ENCODE assay signal across 27 cellular contexts in genomic region chr3:139323146-139323545, GRCh38.
"Had no signal": no experiment of that assay in that cellular context is flagged by ENCODE, and none has a peak within 500 bp of the region (broad histone marks: within the 10 kb centered on the region; RNA-seq: fewer than 3 reads in every experiment).

No MANE protein-coding gene starts in this region.

- DNase-seq: naive thymus-derived CD8-positive, alpha-beta T cell; nephron progenitor cell; nucleus accumbens; pancreas; psoas muscle; right cardiac atrium; right lobe of liver; sigmoid colon; small intestine; stimulated activated CD4-positive, alpha-beta T cell treated with anti-CD3 and anti-CD28 coated beads, Interleukin-15, amount 100 ng/mL, for 24 hours; stimulated activated CD4-positive, alpha-beta T cell treated with anti-CD3 and anti-CD28 coated beads, Interleukin-2, amount 100 ng/mL, for 24 hours; stimulated activated CD4-positive, alpha-beta T cell treated with anti-CD3 and anti-CD28 coated beads, Interleukin-2, amount 100 ng/mL, for 48 hours; stimulated activated CD4-positive, alpha-beta T cell treated with anti-CD3 and anti-CD28 coated beads, Interleukin-4, amount 100 ng/mL, for 24 hours; stimulated activated naive B cell treated with anti-CD40 and anti-IgM and Interleukin-4, amounts not matched to agents 10 μg/mL and 1 μg/mL and 100 μg/mL, for 72 hours; stimulated activated naive CD4-positive, alpha-beta T cell treated with Interleukin-2 at 50 U/mL for 16 hours; stomach; thyroid gland; trophoblast cell; upper lobe of left lung had no signal

- H3K4me3 ChIP-seq: pancreas, psoas muscle, right lobe of liver, sigmoid colon, stomach, thoracic aorta, thyroid gland, tibial nerve, upper lobe of left lung, vagina had no signal

- H3K4me1 ChIP-seq: psoas muscle, right lobe of liver, sigmoid colon, stomach, thyroid gland, tibial nerve, upper lobe of left lung, vagina had no signal

- H3K27ac Mint-ChIP-seq: naive thymus-derived CD8-positive, alpha-beta T cell; nephron progenitor cell; progenitor cell of endocrine pancreas; stimulated activated effector memory CD8-positive, alpha-beta T cell treated with anti-CD3 and anti-CD28 coated beads, Interleukin-12 subunit alpha, Interleukin-12 subunit beta, amount 100 ng/mL, for 72 hours; stimulated activated naive B cell treated with anti-CD40 and anti-IgM and Interleukin-4, amounts not matched to agents 10 μg/mL and 1 μg/mL and 100 μg/mL, for 72 hours; stimulated activated naive CD8-positive, alpha-beta T cell treated with anti-CD3 and anti-CD28 coated beads, Interleukin-15, Interleukin-2, amounts not matched to agents 100 ng/mL and 50 ng/mL, for 24 hours had no signal

- ATAC-seq: naive thymus-derived CD8-positive, alpha-beta T cell; pancreas; psoas muscle; right cardiac atrium; right lobe of liver; stimulated activated effector memory CD8-positive, alpha-beta T cell treated with anti-CD3 and anti-CD28 coated beads, Interleukin-12 subunit alpha, Interleukin-12 subunit beta, amount 100 ng/mL, for 72 hours; stimulated activated naive B cell treated with anti-CD40 and anti-IgM and Interleukin-4, amounts not matched to agents 10 μg/mL and 1 μg/mL and 100 μg/mL, for 72 hours had no signal

- H3K27me3 ChIP-seq: pancreas, right lobe of liver, thyroid gland, tibial nerve, upper lobe of left lung, vagina had no signal

- H3K36me3 ChIP-seq: neutrophil, pancreas, right lobe of liver, sigmoid colon, stomach, thoracic aorta, thyroid gland, tibial nerve, upper lobe of left lung, vagina had no signal

- H3K9me3 ChIP-seq: neutrophil, pancreas, psoas muscle, right lobe of liver, sigmoid colon, stomach, thoracic aorta, thyroid gland, tibial nerve, upper lobe of left lung, vagina had no signal

- H3K4me1 Mint-ChIP-seq: neural crest cell; stimulated activated effector memory CD8-positive, alpha-beta T cell treated with anti-CD3 and anti-CD28 coated beads, Interleukin-12 subunit alpha, Interleukin-12 subunit beta, amount 100 ng/mL, for 72 hours had no signal

- H3K27ac ChIP-seq: neutrophil, pancreas, psoas muscle, right lobe of liver, sigmoid colon, stomach, thoracic aorta, thyroid gland, tibial nerve, upper lobe of left lung, vagina had no signal

- H3K9me3 Mint-ChIP-seq: naive thymus-derived CD8-positive, alpha-beta T cell; nephron progenitor cell; neural crest cell; stimulated activated effector memory CD8-positive, alpha-beta T cell treated with anti-CD3 and anti-CD28 coated beads, Interleukin-12 subunit alpha, Interleukin-12 subunit beta, amount 100 ng/mL, for 72 hours; stimulated activated naive B cell treated with anti-CD40 and anti-IgM and Interleukin-4, amounts not matched to agents 10 μg/mL and 1 μg/mL and 100 μg/mL, for 72 hours; stimulated activated naive CD8-positive, alpha-beta T cell treated with anti-CD3 and anti-CD28 coated beads, Interleukin-15, Interleukin-2, amounts not matched to agents 100 ng/mL and 50 ng/mL, for 24 hours had no signal

- H3K4me3 Mint-ChIP-seq: naive thymus-derived CD8-positive, alpha-beta T cell; nephron progenitor cell; neural crest cell; stimulated activated effector memory CD8-positive, alpha-beta T cell treated with anti-CD3 and anti-CD28 coated beads, Interleukin-12 subunit alpha, Interleukin-12 subunit beta, amount 100 ng/mL, for 72 hours; stimulated activated naive B cell treated with anti-CD40 and anti-IgM and Interleukin-4, amounts not matched to agents 10 μg/mL and 1 μg/mL and 100 μg/mL, for 72 hours; stimulated activated naive CD8-positive, alpha-beta T cell treated with anti-CD3 and anti-CD28 coated beads, Interleukin-15, Interleukin-2, amounts not matched to agents 100 ng/mL and 50 ng/mL, for 24 hours had no signal

- H3K36me3 Mint-ChIP-seq: naive thymus-derived CD8-positive, alpha-beta T cell; stimulated activated effector memory CD8-positive, alpha-beta T cell treated with anti-CD3 and anti-CD28 coated beads, Interleukin-12 subunit alpha, Interleukin-12 subunit beta, amount 100 ng/mL, for 72 hours; stimulated activated naive B cell treated with anti-CD40 and anti-IgM and Interleukin-4, amounts not matched to agents 10 μg/mL and 1 μg/mL and 100 μg/mL, for 72 hours had no signal
